ENCODE assay signal across 13 cellular contexts in the genomic region with DNA sequence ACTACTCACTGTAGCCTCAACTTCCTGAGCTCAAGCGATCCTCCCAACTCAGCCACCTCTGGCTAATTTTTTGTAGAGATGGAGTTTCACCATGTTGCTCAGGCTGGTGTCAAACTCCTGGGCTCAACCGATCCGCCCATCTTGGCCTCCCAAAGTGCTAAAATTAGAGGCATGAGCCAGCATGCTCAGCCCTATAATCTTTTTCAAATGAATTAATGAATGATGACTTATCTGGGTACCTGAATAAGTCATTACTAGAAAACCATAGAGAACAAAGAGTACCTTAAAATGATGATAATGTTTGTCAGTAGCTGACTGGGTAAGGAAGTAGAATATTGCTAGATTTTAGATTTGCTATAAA. TPM values are rescaled to one million over a fixed set of nuclear protein-coding genes. Genes with fewer than 3 reads are reported as not detected.
A peak's percentile ranks its signal among the peaks of the same experiment; 100 is the strongest.
DNase-seq lines count a peak whose midpoint lies in the region; ATAC-seq and TF ChIP-seq lines count a peak whose summit lies in the region.
"Had no signal": no experiment of that assay in that cellular context is flagged by ENCODE, and none has a peak within 500 bp of the region (broad histone marks: within the 10 kb centered on the region; RNA-seq: fewer than 3 reads in every experiment).

No MANE protein-coding gene starts in this region.

- H3K36me3 Mint-ChIP-seq in Caco-2 (ENCODE audit: insufficient read depth, unreplicated experiment), result no peaks in the 10 kb centered on the region
- peaks cover 29% of the 10 kb centered on the region for H3K36me3 Mint-ChIP-seq in activated T-helper 1 cell treated with anti-CD3 and anti-CD28 coated beads, Interleukin-12 subunit alpha, Interleukin-12 subunit beta, Interleukin-2, Interleukin-4 antibody, amounts not matched to agents 30 ng/mL and 10 ng/mL and 1 ng/mL, durations not matched to agents 14 hours and 24 hours and 36 hours (ENCODE audit: low read depth)

- intact Hi-C loops in Caco-2 (cut with micrococcal nuclease; ENCODE audit: unreplicated experiment), result no loop called here
- intact Hi-C loops in activated T-helper 1 cell treated with anti-CD3 and anti-CD28 coated beads, Interleukin-12 subunit alpha, Interleukin-12 subunit beta, Interleukin-2, Interleukin-4 antibody, amounts not matched to agents 30 ng/mL and 10 ng/mL and 1 ng/mL, durations not matched to agents 14 hours and 24 hours and 36 hours (cut with micrococcal nuclease), result loop anchor here (1.0 to 5.0 kb wide), 5 partner anchors 8 to 98 kb away; no protein-coding TSS in a partner anchor

- no CpG with 5 or more reads among the region's 3 CpGs for WGBS in neuronal stem cell (ENCODE audit: extremely low coverage in 2 of 2, insufficient read length in 2 of 2, insufficient replicate concordance in 1 of 2), 2 donors

- no peak for DNase-seq in Caco-2
- DNase-seq in activated T-helper 1 cell treated with anti-CD3 and anti-CD28 coated beads, Interleukin-12 subunit alpha, Interleukin-12 subunit beta, Interleukin-2, Interleukin-4 antibody, amounts not matched to agents 30 ng/mL and 10 ng/mL and 1 ng/mL, durations not matched to agents 14 hours and 24 hours and 36 hours (ENCODE audit: low spot score), result no peak
- DNase-seq in NCI-H2029 (lab: John Stamatoyannopoulos, UW), result no peak
- no peak for DNase-seq in neuronal stem cell (ENCODE audit: low spot score)
- DNase-seq: Calu3; effector CD8-positive, alpha-beta T cell; GOT3; NCI-H1092 treated with DMSO at 0.1 percent for 48 hours had no signal

- no peak overlapping the region for H3K9ac ChIP-seq in neuronal stem cell (ENCODE audit: low read depth, low read length, poor library complexity)

- H4K8ac ChIP-seq in neuronal stem cell (ENCODE audit: low read depth, low read length), result no peak overlapping the region

- H3K14ac ChIP-seq in neuronal stem cell (ENCODE audit: low read length), result no peak overlapping the region

- no peak overlapping the region for H3K4me2 ChIP-seq in neuronal stem cell (ENCODE audit: insufficient read depth, low read length, poor library complexity, severe bottlenecking)

- no peak overlapping the region for H2BK5ac ChIP-seq in neuronal stem cell (ENCODE audit: low read length)

- peak overlapping the region; percentile 19 for H3K27ac ChIP-seq in muscle layer of duodenum (ENCODE audit: low read length)
- no peak overlapping the region for H3K27ac ChIP-seq in neuronal stem cell (replicated peaks; ENCODE audit: low read length)
- H3K27ac ChIP-seq: tibial nerve had no signal

- BruUV-seq in Caco-2 (replicated peaks; lab: Mats Ljungman, UMichigan), result no TSS peak

- no peaks in the 10 kb centered on the region for H3K27me3 ChIP-seq in Caco-2 (replicated peaks; ENCODE audit: control insufficient read depth, insufficient read depth, low read length)
- H3K27me3 ChIP-seq in muscle layer of duodenum (ENCODE audit: low read depth, low read length), result no peaks in the 10 kb centered on the region
- H3K27me3 ChIP-seq in neuronal stem cell (ENCODE audit: control insufficient read depth in 3 of 3, insufficient read depth in 3 of 3, low read depth in 1 of 3, low read length in 3 of 3), result no peaks in the 10 kb centered on the region
- H3K27me3 ChIP-seq: tibial nerve had no signal

- no peak overlapping the region for H3K4ac ChIP-seq in neuronal stem cell (ENCODE audit: low read length)

- no peak overlapping the region for H2BK120ac ChIP-seq in neuronal stem cell (ENCODE audit: low read depth, low read length)

- POLR2A ChIA-PET in Caco-2 (lab: Charles Lee), result interaction anchor here (0.6 to 1.4 kb wide), 2 partner anchors 13 to 28 kb away, joined by 4 to 5 read pairs; a partner anchor contains a TSS

- no peak overlapping the region for H4K91ac ChIP-seq in neuronal stem cell (ENCODE audit: low read depth, low read length, poor library complexity)

- CTCF ChIA-PET in Caco-2 (lab: Charles Lee), result no interaction called here

- H3K4me1 ChIP-seq in Caco-2 (peaks cover 17% of the 10 kb centered on the region), muscle layer of duodenum (ENCODE audit: control insufficient read depth in 1 of 2, insufficient read depth in 2 of 2, low read length in 2 of 2) (peaks cover 8 to 53% of the 10 kb centered on the region in 2 donors), neuronal stem cell (ENCODE audit: control insufficient read depth in 2 of 2, insufficient read depth in 1 of 2, low read depth in 1 of 2, low read length in 2 of 2) (no peaks in the 10 kb centered on the region)

- no peaks in the 10 kb centered on the region for H3K36me3 ChIP-seq in Caco-2 (ENCODE audit: control insufficient read depth, insufficient read depth, low read length)
- H3K36me3 ChIP-seq in muscle layer of duodenum (ENCODE audit: control insufficient read depth in 1 of 2, insufficient read depth in 2 of 2, low read length in 2 of 2), result no peaks in the 10 kb centered on the region
- no peaks in the 10 kb centered on the region for H3K36me3 ChIP-seq in neuronal stem cell (replicated peaks in 1 of 2; ENCODE audit: control insufficient read depth in 2 of 2, insufficient read depth in 2 of 2, low read length in 2 of 2)

- no peak overlapping the region for H2BK15ac ChIP-seq in neuronal stem cell (ENCODE audit: low read length)

- no peak overlapping the region for H2AK5ac ChIP-seq in neuronal stem cell (ENCODE audit: low read depth, low read length)

- no peak overlapping the region for H3K18ac ChIP-seq in neuronal stem cell (ENCODE audit: low read length)

- H3K79me1 ChIP-seq in neuronal stem cell (ENCODE audit: low read depth, low read length), result peaks cover 1% of the 10 kb centered on the region

- peak overlapping the region; percentile 1 for H3K27ac Mint-ChIP-seq in Caco-2 (ENCODE audit: unreplicated experiment)
- H3K27ac Mint-ChIP-seq in activated T-helper 1 cell treated with anti-CD3 and anti-CD28 coated beads, Interleukin-12 subunit alpha, Interleukin-12 subunit beta, Interleukin-2, Interleukin-4 antibody, amounts not matched to agents 30 ng/mL and 10 ng/mL and 1 ng/mL, durations not matched to agents 14 hours and 24 hours and 36 hours, result peak overlapping the region; percentile 92

- H3K4me3 Mint-ChIP-seq in Caco-2 (ENCODE audit: unreplicated experiment), result no peak overlapping the region
- peak overlapping the region; percentile 28 for H3K4me3 Mint-ChIP-seq in activated T-helper 1 cell treated with anti-CD3 and anti-CD28 coated beads, Interleukin-12 subunit alpha, Interleukin-12 subunit beta, Interleukin-2, Interleukin-4 antibody, amounts not matched to agents 30 ng/mL and 10 ng/mL and 1 ng/mL, durations not matched to agents 14 hours and 24 hours and 36 hours

- no peak overlapping the region for H3K23ac ChIP-seq in neuronal stem cell (ENCODE audit: low read depth, low read length, poor library complexity)

- H3K9me3 Mint-ChIP-seq in Caco-2 (ENCODE audit: unreplicated experiment), result no peaks in the 10 kb centered on the region
- peaks cover 6% of the 10 kb centered on the region for H3K9me3 Mint-ChIP-seq in activated T-helper 1 cell treated with anti-CD3 and anti-CD28 coated beads, Interleukin-12 subunit alpha, Interleukin-12 subunit beta, Interleukin-2, Interleukin-4 antibody, amounts not matched to agents 30 ng/mL and 10 ng/mL and 1 ng/mL, durations not matched to agents 14 hours and 24 hours and 36 hours

- ATAC-seq in GM21619 (IDR thresholded peaks at IDR 0.05; ENCODE audit: unreplicated experiment) (peak; percentile 33), GM19467 (IDR thresholded peaks at IDR 0.05; ENCODE audit: unreplicated experiment) (no peak), GM21825 (IDR thresholded peaks at IDR 0.05; ENCODE audit: unreplicated experiment) (no peak)

- H3K4me3 ChIP-seq in Caco-2 (ENCODE audit: low read depth, low read length) (no peak overlapping the region), muscle layer of duodenum (ENCODE audit: low read depth in 1 of 2, low read length in 2 of 2) (no peak overlapping the region), neuronal stem cell (ENCODE audit: low read length in 2 of 2) (no peak overlapping the region)
- H3K4me3 ChIP-seq: tibial nerve had no signal

- peaks cover 30% of the 10 kb centered on the region for H3K4me1 Mint-ChIP-seq in Caco-2 (ENCODE audit: low read depth, unreplicated experiment)
- peaks cover 87% of the 10 kb centered on the region for H3K4me1 Mint-ChIP-seq in activated T-helper 1 cell treated with anti-CD3 and anti-CD28 coated beads, Interleukin-12 subunit alpha, Interleukin-12 subunit beta, Interleukin-2, Interleukin-4 antibody, amounts not matched to agents 30 ng/mL and 10 ng/mL and 1 ng/mL, durations not matched to agents 14 hours and 24 hours and 36 hours (ENCODE audit: low read depth)

- no peaks in the 10 kb centered on the region for H3K27me3 Mint-ChIP-seq in Caco-2 (ENCODE audit: insufficient read depth, unreplicated experiment)
- H3K27me3 Mint-ChIP-seq in activated T-helper 1 cell treated with anti-CD3 and anti-CD28 coated beads, Interleukin-12 subunit alpha, Interleukin-12 subunit beta, Interleukin-2, Interleukin-4 antibody, amounts not matched to agents 30 ng/mL and 10 ng/mL and 1 ng/mL, durations not matched to agents 14 hours and 24 hours and 36 hours (ENCODE audit: insufficient read depth), result no peaks in the 10 kb centered on the region

- H2AFZ ChIP-seq in neuronal stem cell (ENCODE audit: low read length), result no peak overlapping the region

- no peak overlapping the region for H2BK12ac ChIP-seq in neuronal stem cell (ENCODE audit: low read length)

- H3K9me3 ChIP-seq in Caco-2 (no peaks in the 10 kb centered on the region), muscle layer of duodenum (ENCODE audit: control insufficient read depth in 1 of 2, low read length in 2 of 2) (no peaks in the 10 kb centered on the region), neuronal stem cell (replicated peaks in 1 of 2; ENCODE audit: control insufficient read depth in 2 of 2, insufficient read depth in 1 of 2, low read depth in 1 of 2, low read length in 2 of 2) (no peaks in the 10 kb centered on the region)

- no peak for TF ChIP-seq CTCF in Caco-2 (IDR thresholded peaks at IDR 0.05; ENCODE audit: insufficient read depth in 1 of 2, low read depth in 1 of 2, low read length in 1 of 2, severe bottlenecking in 1 of 2, unreplicated experiment in 1 of 2)

RNA-seq across cellular contexts. Expression of a gene that starts 13.8 kb away (rescaled TPM):
- total RNA-seq in Caco-2 (2022), result 33.2 and 34.3 TPM in 2 replicates
- total RNA-seq in activated T-helper 1 cell treated with anti-CD3 and anti-CD28 coated beads, Interleukin-12 subunit alpha, Interleukin-12 subunit beta, Interleukin-2, Interleukin-4 antibody, amounts not matched to agents 30 ng/mL and 10 ng/mL and 1 ng/mL, durations not matched to agents 14 hours and 24 hours and 36 hours, result 195 and 202 TPM in 2 replicates
- polyA plus RNA-seq in neuronal stem cell (2013, experiment 1 of 2), result 33.7 TPM
- 34.7 TPM for polyA plus RNA-seq in neuronal stem cell (2013, experiment 2 of 2)

RNA-seq across cellular contexts. Expression of a gene that starts 24.5 kb away (rescaled TPM):
- total RNA-seq in Caco-2 (2022), result 49.8 and 53.1 TPM in 2 replicates
- total RNA-seq in activated T-helper 1 cell treated with anti-CD3 and anti-CD28 coated beads, Interleukin-12 subunit alpha, Interleukin-12 subunit beta, Interleukin-2, Interleukin-4 antibody, amounts not matched to agents 30 ng/mL and 10 ng/mL and 1 ng/mL, durations not matched to agents 14 hours and 24 hours and 36 hours, result 23.1 and 24.9 TPM in 2 replicates
- 24.1 TPM for polyA plus RNA-seq in neuronal stem cell (2013, experiment 1 of 2)
- polyA plus RNA-seq in neuronal stem cell (2013, experiment 2 of 2), result 24.2 TPM
